Comparison of ENCODE assay signal across 20 cellular contexts in the genomic region with DNA sequence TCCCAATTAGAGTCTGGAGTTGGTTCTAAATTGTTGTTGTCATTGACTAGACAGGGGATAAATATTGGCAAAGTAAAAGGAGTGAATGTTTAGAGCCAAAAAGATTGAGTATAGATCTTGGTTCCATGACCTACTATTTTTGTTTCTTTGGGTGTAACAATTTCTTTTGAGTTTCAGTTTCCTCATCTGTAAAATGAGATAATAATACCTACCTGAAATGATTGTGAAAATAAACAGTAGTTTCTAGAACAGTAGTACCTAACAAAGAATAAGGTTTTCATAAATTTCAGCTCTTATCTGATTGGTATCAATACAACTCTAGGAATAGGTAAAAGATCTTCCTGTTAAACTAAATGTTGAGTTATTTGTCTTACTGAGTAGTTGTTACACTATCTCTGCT. TPM values are rescaled to one million over a fixed set of nuclear protein-coding genes. Genes with fewer than 3 reads are reported as not detected.
DNase-seq lines count a peak whose midpoint lies in the region; ATAC-seq, FAIRE-seq and TF ChIP-seq lines count a peak whose summit lies in the region.
"Had no signal": no experiment of that assay in that cellular context is flagged by ENCODE, and none has a peak within 500 bp of the region (broad histone marks: within the 10 kb centered on the region; RNA-seq: fewer than 3 reads in every experiment).

No MANE protein-coding gene starts in this region.

- no peak overlapping the region for H2AFZ ChIP-seq in KMS-11 (ENCODE audit: low read depth)
- no peak overlapping the region for H2AFZ ChIP-seq in astrocyte (ENCODE audit: low read depth, low read length)
- H2AFZ ChIP-seq: GM23248 had no signal

- H4K20me1 ChIP-seq in KMS-11 (ENCODE audit: insufficient read depth), result no peaks in the 10 kb centered on the region
- peaks cover 4% of the 10 kb centered on the region for H4K20me1 ChIP-seq in astrocyte (ENCODE audit: insufficient read depth, low read length)

- H3K4me1 ChIP-seq in KMS-11 (ENCODE audit: low read depth, poor library complexity, severe bottlenecking), result peaks cover 25% of the 10 kb centered on the region
- H3K4me1 ChIP-seq in astrocyte (ENCODE audit: insufficient read depth, low read length), result no peaks in the 10 kb centered on the region
- peaks cover 0 to 12% (median 3%) of the 10 kb centered on the region in 4 donors for H3K4me1 ChIP-seq in stomach

- H3K36me3 Mint-ChIP-seq in astrocyte (ENCODE audit: low read depth, unreplicated experiment), result no peaks in the 10 kb centered on the region

- H3K79me2 ChIP-seq in KMS-11 (ENCODE audit: insufficient read depth, low read depth) (no peaks in the 10 kb centered on the region), astrocyte (ENCODE audit: insufficient read depth, low read length) (no peaks in the 10 kb centered on the region)

- no peaks in the 10 kb centered on the region for H3K9me3 Mint-ChIP-seq in astrocyte (ENCODE audit: unreplicated experiment)
- H3K9me3 Mint-ChIP-seq: CD14-positive monocyte had no signal

- H3K4me1 Mint-ChIP-seq in astrocyte (ENCODE audit: low read depth, unreplicated experiment), result peaks cover 7% of the 10 kb centered on the region

- ATAC-seq in GM21367 (IDR thresholded peaks at IDR 0.05; ENCODE audit: unreplicated experiment) (peak; percentile 42), GM21825 (IDR thresholded peaks at IDR 0.05; ENCODE audit: unreplicated experiment) (no peak)
- ATAC-seq: A549 had no signal

- H3K4me2 ChIP-seq in KMS-11, result peak overlapping the region; percentile 10; the same call in 1 of the 2 replicates
- no peak overlapping the region for H3K4me2 ChIP-seq in astrocyte (ENCODE audit: low read length)
- H3K4me2 ChIP-seq: A549 had no signal

- FAIRE-seq in GM12892 (lab: Jason Lieb, UNC) (peak; percentile 40), astrocyte (lab: Jason Lieb, UNC) (peak; percentile 58)
- FAIRE-seq: A549 had no signal

- no peaks in the 10 kb centered on the region for H3K27me3 Mint-ChIP-seq in astrocyte (ENCODE audit: low read depth, unreplicated experiment)
- H3K27me3 Mint-ChIP-seq: B cell had no signal

- H3K27me3 ChIP-seq in KMS-11 (ENCODE audit: insufficient read depth, low read depth) (no peaks in the 10 kb centered on the region), astrocyte (ENCODE audit: insufficient read depth, low read length) (no peaks in the 10 kb centered on the region), stomach (no peaks in the 10 kb centered on the region)

- intact Hi-C loops in stomach (cut with DNase I; ENCODE audit: low total_unique reads), result no loop called here

- TF ChIP-seq EP300 in stomach (IDR thresholded peaks at IDR 0.05), result no peak

- H3K36me3 ChIP-seq in KMS-11 (ENCODE audit: insufficient read depth), result no peaks in the 10 kb centered on the region
- H3K36me3 ChIP-seq in astrocyte (ENCODE audit: insufficient read depth, low read length), result no peaks in the 10 kb centered on the region
- peaks cover 0 to 26% (median 14%) of the 10 kb centered on the region in 4 donors for H3K36me3 ChIP-seq in stomach

- H3K27ac ChIP-seq in KMS-11 (no peak overlapping the region), astrocyte (ENCODE audit: low read depth, low read length) (no peak overlapping the region), stomach (no peak overlapping the region)
- H3K27ac ChIP-seq: GM23248 had no signal

- no peak for TF ChIP-seq POLR2A in GM12892 (IDR thresholded peaks at IDR 0.05; ENCODE audit: low read depth, low read length)
- no peak for TF ChIP-seq POLR2A in stomach (IDR thresholded peaks at IDR 0.05)

- H3K4me3 ChIP-seq in KMS-11 (IDR thresholded peaks at IDR 0.05; ENCODE audit: insufficient read depth, low read depth, low read length) (no peak overlapping the region), astrocyte (ENCODE audit: insufficient read depth, low read depth, low read length) (no peak overlapping the region), stomach (no peak overlapping the region)
- H3K4me3 ChIP-seq: A549, GM23248, HAP-1 had no signal

- H3K4me3 Mint-ChIP-seq in astrocyte (ENCODE audit: unreplicated experiment), result no peak overlapping the region
- H3K4me3 Mint-ChIP-seq: B cell, CD14-positive monocyte had no signal

- TF ChIP-seq CTCF in KMS-11 (conservative IDR thresholded peaks at IDR 0.05; ENCODE audit: low read depth, low read length) (no peak), astrocyte (IDR thresholded peaks at IDR 0.05; ENCODE audit: insufficient read depth, low read depth, low read length) (no peak), stomach (IDR thresholded peaks at IDR 0.05) (no peak)

- no peaks in the 10 kb centered on the region for H3K9me3 ChIP-seq in astrocyte (ENCODE audit: insufficient read depth, low read depth, low read length)
- no peaks in the 10 kb centered on the region for H3K9me3 ChIP-seq in stomach
- H3K9me3 ChIP-seq: A549, HAP-1 had no signal

- H3K27ac Mint-ChIP-seq in astrocyte (ENCODE audit: unreplicated experiment), result no peak overlapping the region
- H3K27ac Mint-ChIP-seq: B cell had no signal

- no peak overlapping the region for H3K9ac ChIP-seq in KMS-11
- H3K9ac ChIP-seq in astrocyte (ENCODE audit: low read length), result no peak overlapping the region
- H3K9ac ChIP-seq: GM23248 had no signal

- DNase-seq in GM12892 (ENCODE audit: insufficient read length) (no peak), astrocyte (ENCODE audit: low read depth) (no peak), stomach (no peak), islet precursor cell (no peak)
- DNase-seq: EL, GM23248, IMR-90, MV-4-11, NCI-H1105 treated with DMSO at 0.1 percent for 48 hours, NCI-H2081, NCI-H2171, NCI-H524 treated with DMSO at 0.1 percent for 48 hours, Right ventricle myocardium superior had no signal

RNA-seq across cellular contexts. Expression of a gene that starts 56.8 kb away (rescaled TPM):
- polyA plus RNA-seq in GM12892 (2012; ENCODE audit: missing spikeins), result 26.6 TPM
- total RNA-seq in astrocyte (17.9 and 27.5 TPM in 2 replicates), stomach (10 to 100 TPM; 12.2 to 40.8 (median 19.8) TPM)
- 1 to 10 TPM; 4.0 to 7.6 (median 6.0) TPM for polyA plus RNA-seq in stomach

RNA-seq across cellular contexts. Expression of a gene that starts 56.9 kb away (rescaled TPM):
- polyA plus RNA-seq in GM12892 (2012; ENCODE audit: missing spikeins), result 79.1 TPM
- total RNA-seq in astrocyte (47.5 and 49.3 TPM in 2 replicates), stomach (100 to 1,000 TPM in 2 of 5 donors, 10 to 100 TPM in 3; 25.8 to 115 (median 75.9) TPM)
- polyA plus RNA-seq in stomach, result 10 to 100 TPM; 25.2 to 70.6 (median 26.3) TPM
